Comparison of ENCODE assay signal across 7 cellular contexts in genomic region chr1:182786223-182787001, GRCh38. TPM values are rescaled to one million over a fixed set of nuclear protein-coding genes. Genes with fewer than 3 reads are reported as not detected.
DNase-seq lines count a peak whose midpoint lies in the region; ATAC-seq and TF ChIP-seq lines count a peak whose summit lies in the region.

No MANE protein-coding gene starts in this region.

- TF ChIP-seq CTCF in GM10248 (IDR thresholded peaks at IDR 0.05; ENCODE audit: control extremely low read depth, extremely low read depth, low read depth, missing control alignments): peak; percentile 60

- CTCF ChIA-PET in GM10248 (lab: Yijun Ruan, JAX): interaction anchor here (0.6 to 13.8 kb wide), 26 partner anchors 9 to 702 kb away, joined by 3 to 1252 read pairs (median 4); partner anchors contain the start of genes RGS16 and RNASEL

- peak; percentile 50 for ATAC-seq in left lobe of liver
- ATAC-seq in GM21825 (IDR thresholded peaks at IDR 0.05; ENCODE audit: unreplicated experiment): no peak

- POLR2A ChIA-PET in GM10248 (lab: Yijun Ruan, JAX): interaction anchor here (0.9 kb wide), 1 partner anchor 182 kb away, joined by 3 read pairs; no protein-coding TSS in a partner anchor

- H3K27ac ChIP-seq in caudate nucleus (ENCODE audit: low read depth, low read length): no peak overlapping the region

- peak; percentile 39 for DNase-seq in GM10248 (ENCODE audit: extremely low spot score)
- peak; percentile 58 for DNase-seq in NCI-H1105 treated with DMSO at 0.1 percent for 48 hours (lab: John Stamatoyannopoulos, UW)
- DNase-seq in T follicular helper cell (ENCODE audit: low read depth): peak; percentile 2
- peak in 41 of 61 donors; percentile 2 to 65 (median 29) for DNase-seq in caudate nucleus (lab: John Stamatoyannopoulos, UW)
- DNase-seq in left lobe of liver (ENCODE audit: low spot score): peak; percentile 60
- peak; percentile 23 to 25 for DNase-seq in stimulated activated CD8-positive, alpha-beta memory T cell treated with anti-CD3 and anti-CD28 coated beads, Interleukin-2, amount 100 ng/mL, for 48 hours (ENCODE audit: low read depth in 2 of 2)

RNA-seq across cellular contexts. Expression of gene NPL, which starts 3.2 kb away (rescaled TPM):
- 15.0 TPM for total RNA-seq in left lobe of liver

RNA-seq across cellular contexts. Expression of gene DHX9, which starts 52.7 kb away (rescaled TPM):
- total RNA-seq in left lobe of liver: 32.1 TPM

Comparison
In these comparisons a context has a peak if more than half of its experiments do, and no peak if none do; other contexts are left out.
1. DNase-seq: peak in every context shown above with its lines; median percentile 60 in left lobe of liver; 58 in NCI-H1105 treated with DMSO at 0.1 percent for 48 hours; 39 in GM10248; 29 in caudate nucleus; 24 in stimulated activated CD8-positive, alpha-beta memory T cell treated with anti-CD3 and anti-CD28 coated beads, Interleukin-2, amount 100 ng/mL, for 48 hours; 2 in T follicular helper cell.